1 cellular context compared by ENCODE assay signal in genomic region chr3:34351857-34352545, GRCh38.
A peak's percentile ranks its signal among the peaks of the same experiment; 100 is the strongest.
TF ChIP-seq lines count a peak whose summit lies in the region.

No MANE protein-coding gene starts in this region.

TF ChIP-seq in K562, 482 proteins besides CTCF, POLR2A, EP300 and RAD21 (continued from another document):
- TF ChIP-seq ZNF280B (CRISPR knock-in tag; IDR thresholded peaks at IDR 0.05) (no peak), ZNF695 (CRISPR knock-in tag; IDR thresholded peaks at IDR 0.05) (no peak), RFX1 (IDR thresholded peaks at IDR 0.05) (peak; percentile 69), NEUROD1 (IDR thresholded peaks at IDR 0.05; ENCODE audit: borderline replicate concordance, low read depth, low read length, partially characterized antibody) (no peak)
TF ChIP-seq in K562: peak in this region for 3.
